Comparison of ENCODE assay signal across 20 cellular contexts in genomic region chr1:160605205-160605604, GRCh38. TPM values are rescaled to one million over a fixed set of nuclear protein-coding genes. Genes with fewer than 3 reads are reported as not detected.
DNase-seq lines count a peak whose midpoint lies in the region; ATAC-seq and TF ChIP-seq lines count a peak whose summit lies in the region.
"Had no signal": no experiment of that assay in that cellular context is flagged by ENCODE, and none has a peak within 500 bp of the region (broad histone marks: within the 10 kb centered on the region; RNA-seq: fewer than 3 reads in every experiment).

No MANE protein-coding gene starts in this region.

- H3K36me3 Mint-ChIP-seq in activated T-cell treated with anti-CD3 and anti-CD28 coated beads, Interleukin-2, amount 50 U/mL, for 72 hours (ENCODE audit: insufficient read depth in 2 of 2), result peaks cover 27 to 40% of the 10 kb centered on the region in 2 donors
- H3K36me3 Mint-ChIP-seq in activated naive CD4-positive, alpha-beta T cell treated with anti-CD3 and anti-CD28 coated beads, Interleukin-2, amount 50 U/mL, for 72 hours, result peaks cover 41 to 56% of the 10 kb centered on the region in 2 donors
- H3K36me3 Mint-ChIP-seq in naive thymus-derived CD8-positive, alpha-beta T cell, result peaks cover 4 to 30% (median 22%) of the 10 kb centered on the region in 3 donors

- H3K4me1 Mint-ChIP-seq in activated T-cell treated with anti-CD3 and anti-CD28 coated beads, Interleukin-2, amount 50 U/mL, for 72 hours (ENCODE audit: low read depth), result peaks cover 47% of the 10 kb centered on the region
- peaks cover 9 to 29% (median 26%) of the 10 kb centered on the region in 4 donors for H3K4me1 Mint-ChIP-seq in naive thymus-derived CD8-positive, alpha-beta T cell
- H3K4me1 Mint-ChIP-seq: nephron had no signal

- H3K9me3 ChIP-seq in thyroid gland, result no peaks in the 10 kb centered on the region
- H3K9me3 ChIP-seq: SK-N-SH had no signal

- no peaks in the 10 kb centered on the region for H3K27me3 Mint-ChIP-seq in activated T-cell treated with anti-CD3 and anti-CD28 coated beads, Interleukin-2, amount 50 U/mL, for 72 hours (ENCODE audit: low read depth)
- H3K27me3 Mint-ChIP-seq in naive thymus-derived CD8-positive, alpha-beta T cell, result no peaks in the 10 kb centered on the region

- H3K4me1 ChIP-seq in thyroid gland, result no peaks in the 10 kb centered on the region

- H3K9me3 Mint-ChIP-seq in activated T-cell treated with anti-CD3 and anti-CD28 coated beads, Interleukin-2, amount 50 U/mL, for 72 hours, result peaks cover 12 to 15% of the 10 kb centered on the region in 2 donors
- H3K9me3 Mint-ChIP-seq in activated naive CD4-positive, alpha-beta T cell treated with anti-CD3 and anti-CD28 coated beads, Interleukin-2, amount 50 U/mL, for 72 hours, result peaks cover 28 to 32% of the 10 kb centered on the region in 2 donors
- H3K9me3 Mint-ChIP-seq in naive thymus-derived CD8-positive, alpha-beta T cell, result peaks cover 0 to 50% (median 25%) of the 10 kb centered on the region in 9 donors

- no peak for TF ChIP-seq POLR2A in thyroid gland (IDR thresholded peaks at IDR 0.05)

- TF ChIP-seq CTCF in GM12873 (IDR thresholded peaks at IDR 0.05; ENCODE audit: insufficient read depth, low read depth, low read length, missing control alignments) (peak; percentile 23), thyroid gland (IDR thresholded peaks at IDR 0.05) (no peak)

- no peak overlapping the region for H3K27ac ChIP-seq in thyroid gland
- H3K27ac ChIP-seq: VCaP had no signal

- POLR2A ChIA-PET in naive thymus-derived CD8-positive, alpha-beta T cell (lab: Charles Lee), result interaction anchor here (1.2 to 4.5 kb wide), 5 partner anchors 34 to 177 kb away, joined by 3 to 16 read pairs (median 11); no protein-coding TSS in a partner anchor

- no peak overlapping the region for H3K4me3 ChIP-seq in thyroid gland (replicated peaks in 1 of 3)
- H3K4me3 ChIP-seq: smooth muscle cell had no signal

- ATAC-seq in activated T-cell treated with anti-CD3 and anti-CD28 coated beads, Interleukin-2, amount 50 U/mL, for 72 hours (replicated peaks in 1 of 2), result no peak
- ATAC-seq in activated naive CD4-positive, alpha-beta T cell treated with anti-CD3 and anti-CD28 coated beads, Interleukin-2, amount 50 U/mL, for 72 hours, result peak in 1 of 2 donors; percentile 30
- ATAC-seq in naive thymus-derived CD8-positive, alpha-beta T cell, result no peak

- H3K27me3 ChIP-seq in thyroid gland, result no peaks in the 10 kb centered on the region

- H3K4me3 Mint-ChIP-seq in activated T-cell treated with anti-CD3 and anti-CD28 coated beads, Interleukin-2, amount 50 U/mL, for 72 hours, result peak overlapping the region in 1 of 2 donors; percentile 2
- H3K4me3 Mint-ChIP-seq in naive thymus-derived CD8-positive, alpha-beta T cell, result no peak overlapping the region
- H3K4me3 Mint-ChIP-seq: CD14-positive monocyte, nephron had no signal

- 31 to 88% methylated on average over 2 of the region's 2 CpGs for WGBS in thyroid gland, 2 donors

- DNase-seq in activated T-cell treated with anti-CD3 and anti-CD28 coated beads, Interleukin-2, amount 50 U/mL, for 72 hours, result no peak
- DNase-seq in activated T-cell treated with anti-CD3 and anti-CD28 coated beads, Interleukin-2, amount 50 U/mL, for 48 hours, result no peak
- no peak for DNase-seq in activated naive CD4-positive, alpha-beta T cell treated with anti-CD3 and anti-CD28 coated beads, Interleukin-2, amount 50 U/mL, for 72 hours (ENCODE audit: low spot score in 2 of 2)
- DNase-seq in naive thymus-derived CD8-positive, alpha-beta T cell, result no peak
- DNase-seq in thyroid gland, result no peak
- DNase-seq in HuH-7.5 (ENCODE audit: low spot score), result no peak
- no peak for DNase-seq in kidney glomerular epithelial cell (lab: John Stamatoyannopoulos, UW)
- DNase-seq: amniotic stem cell, midbrain, NCI-H1417, SK-N-SH had no signal

- peak overlapping the region; percentile 56 for H3K27ac Mint-ChIP-seq in activated T-cell treated with anti-CD3 and anti-CD28 coated beads, Interleukin-2, amount 50 U/mL, for 72 hours
- H3K27ac Mint-ChIP-seq in activated naive CD4-positive, alpha-beta T cell treated with anti-CD3 and anti-CD28 coated beads, Interleukin-2, amount 50 U/mL, for 72 hours, result peak overlapping the region; percentile 62 to 95
- H3K27ac Mint-ChIP-seq in naive thymus-derived CD8-positive, alpha-beta T cell, result peak overlapping the region in 6 of 10 donors; percentile 12 to 94 (median 44)
- H3K27ac Mint-ChIP-seq: CD14-positive monocyte, nephron had no signal

- intact Hi-C loops in thyroid gland (cut with DNase I), result no loop called here

- no peaks in the 10 kb centered on the region for H3K36me3 ChIP-seq in thyroid gland

RNA-seq across cellular contexts. Expression of gene CD84, which starts 25.9 kb away (rescaled TPM):
- 10 to 100 TPM; 10.2 to 16.0 TPM for total RNA-seq in activated T-cell treated with anti-CD3 and anti-CD28 coated beads, Interleukin-2, amount 50 U/mL, for 72 hours
- total RNA-seq in activated naive CD4-positive, alpha-beta T cell treated with anti-CD3 and anti-CD28 coated beads, Interleukin-2, amount 50 U/mL, for 72 hours, result 10 to 100 TPM; 14.9 to 37.0 TPM
- total RNA-seq in naive thymus-derived CD8-positive, alpha-beta T cell, result 10 to 100 TPM; 81.5 to 83.4 TPM
- polyA plus RNA-seq in naive thymus-derived CD8-positive, alpha-beta T cell, result 10 to 100 TPM; 17.5 to 19.0 (median 18.1) TPM
- total RNA-seq in thyroid gland, result 1 to 10 TPM; 1.8 to 5.8 (median 2.4) TPM
- total RNA-seq: fibroblast of lung, MCF 10A, osteocyte, renal cortical epithelial cell, smooth muscle cell had no signal
- polyA plus RNA-seq: fibroblast of lung, SK-N-SH, smooth muscle cell had no signal

RNA-seq across cellular contexts. Expression of gene SLAMF1, which starts 41.6 kb away (rescaled TPM):
- 100 to 1,000 TPM in 1 of 2 donors, 10 to 100 TPM in 1; 81.4 to 134 TPM for total RNA-seq in activated T-cell treated with anti-CD3 and anti-CD28 coated beads, Interleukin-2, amount 50 U/mL, for 72 hours
- total RNA-seq in activated naive CD4-positive, alpha-beta T cell treated with anti-CD3 and anti-CD28 coated beads, Interleukin-2, amount 50 U/mL, for 72 hours, result 10 to 100 TPM; 84.3 to 96.3 TPM
- total RNA-seq in naive thymus-derived CD8-positive, alpha-beta T cell, result 10 to 100 TPM in 1 of 2 experiments, 1 to 10 TPM in 1; 9.8 to 11.1 TPM
- 1 to 10 TPM; 1.7 to 3.9 (median 3.7) TPM for polyA plus RNA-seq in naive thymus-derived CD8-positive, alpha-beta T cell
- total RNA-seq in thyroid gland, result 1 to 10 TPM in 1 of 4 donors, under 1 TPM in 3; 0.33 to 2.5 (median 0.76) TPM
- total RNA-seq: fibroblast of lung, MCF 10A, osteocyte, renal cortical epithelial cell, smooth muscle cell had no signal
- polyA plus RNA-seq: fibroblast of lung, SK-N-SH, smooth muscle cell had no signal

Comparison
In these comparisons a context has a peak if more than half of its experiments do, and no peak if none do; other contexts are left out.
1. RNA of gene SLAMF1, which starts 41.6 kb away (total RNA-seq): 81.4 to 134 TPM in activated T-cell treated with anti-CD3 and anti-CD28 coated beads, Interleukin-2, amount 50 U/mL, for 72 hours and 84.3 to 96.3 TPM in activated naive CD4-positive, alpha-beta T cell treated with anti-CD3 and anti-CD28 coated beads, Interleukin-2, amount 50 U/mL, for 72 hours; 9.8 to 11.1 TPM in naive thymus-derived CD8-positive, alpha-beta T cell and 0.33 to 2.5 TPM in thyroid gland; every median in the first group is over 4 times any median in the second.
2. Peak in every context shown above with its lines, with median percentiles within 50 percentile points of each other: H3K27ac Mint-ChIP-seq.